ENCODE assay signal across 15 cellular contexts in genomic region chr4:48133668-48134444, GRCh38. TPM values are rescaled to one million over a fixed set of nuclear protein-coding genes. Genes with fewer than 3 reads are reported as not detected.
DNase-seq lines count a peak whose midpoint lies in the region; ATAC-seq and TF ChIP-seq lines count a peak whose summit lies in the region.
"Had no signal": no experiment of that assay in that cellular context is flagged by ENCODE, and none has a peak within 500 bp of the region (broad histone marks: within the 10 kb centered on the region; RNA-seq: fewer than 3 reads in every experiment).

TXK (minus strand) TSS chr4:48134250; CDS start chr4:48134170, 80 bp downstream.

- no peak for TF ChIP-seq EP300 in gastroesophageal sphincter (IDR thresholded peaks at IDR 0.05)

- no peak for ATAC-seq in gastroesophageal sphincter

- CTCF ChIA-PET in A673 (lab: Charles Lee), result interaction anchor here (0.6 kb wide), 1 partner anchor 208 kb away, joined by 3 read pairs; no protein-coding TSS in a partner anchor

- no peaks in the 10 kb centered on the region for H3K9me3 ChIP-seq in A673 (ENCODE audit: low read depth, low read length, poor library complexity, severe bottlenecking)
- no peaks in the 10 kb centered on the region for H3K9me3 ChIP-seq in gastroesophageal sphincter
- H3K9me3 ChIP-seq: BLaER1 treated with 17β-estradiol and CSF1 and Interleukin-3, amounts not matched to agents 10 nM and 100 nM; heart right ventricle; left ventricle myocardium inferior; MG63 had no signal

- no TSS peak for BruUV-seq in A673 (replicated peaks; lab: Mats Ljungman, UMichigan)

- H3K4me1 ChIP-seq in A673 (ENCODE audit: insufficient read depth, low read length, poor library complexity, severe bottlenecking), result peaks cover 23% of the 10 kb centered on the region
- H3K4me1 ChIP-seq in gastroesophageal sphincter, result no peaks in the 10 kb centered on the region

- H3K27me3 ChIP-seq in A673 (replicated peaks; ENCODE audit: insufficient read depth, low read depth, low read length, poor library complexity), result no peaks in the 10 kb centered on the region
- no peaks in the 10 kb centered on the region for H3K27me3 ChIP-seq in gastroesophageal sphincter
- H3K27me3 ChIP-seq: BLaER1 treated with 17β-estradiol and CSF1 and Interleukin-3, amounts not matched to agents 10 nM and 100 nM; heart right ventricle; MG63 had no signal

- WGBS in gastroesophageal sphincter (ENCODE audit: low coverage in 1 of 2), 2 donors, result 85 to 100% methylated on average over 3 to 5 of the region's 5 CpGs

- H3K27ac ChIP-seq in A673 (ENCODE audit: low read depth, low read length, poor library complexity, severe bottlenecking) (no peak within 1 kb of the TSS), gastroesophageal sphincter (no peak within 1 kb of the TSS)
- H3K27ac ChIP-seq: BLaER1 treated with 17β-estradiol and CSF1 and Interleukin-3, amounts not matched to agents 10 nM and 100 nM; HL-60; left ventricle myocardium inferior had no signal

- TF ChIP-seq CTCF in A673 (conservative IDR thresholded peaks at IDR 0.05; ENCODE audit: low read depth, low read length) (no peak), fibroblast of the aortic adventitia (IDR thresholded peaks at IDR 0.05; ENCODE audit: insufficient read depth, low read length) (no peak), gastroesophageal sphincter (IDR thresholded peaks at IDR 0.05) (no peak)

- DNase-seq in A673 (ENCODE audit: low spot score) (peak; percentile 52), H4 (ENCODE audit: low spot score) (peak; percentile 26), fibroblast of the aortic adventitia (ENCODE audit: low read depth) (peak; percentile 29), NCI-H1105 treated with DMSO at 0.1 percent for 48 hours (lab: John Stamatoyannopoulos, UW) (no peak), NCI-H1930 (lab: John Stamatoyannopoulos, UW) (no peak), UCSD-AML1 (lab: John Stamatoyannopoulos, UW; ENCODE audit: unreplicated experiment) (no peak)
- peak; percentile 20 for DNase-seq in activated naive CD4-positive, alpha-beta T cell treated with anti-CD3 and anti-CD28 coated beads, Interleukin-2, amount 50 U/mL, for 16 hours
- DNase-seq: activated effector memory CD4-positive, alpha-beta T cell treated with Interleukin-2 at 50 U/mL for 16 hours; left ventricle myocardium inferior; MG63; NCI-H2227 treated with DMSO at 0.1 percent for 48 hours had no signal

- H3K36me3 ChIP-seq in A673 (ENCODE audit: insufficient read depth, low read length, poor library complexity, severe bottlenecking) (no peaks in the 10 kb centered on the region), gastroesophageal sphincter (peaks cover 0 to 37% of the 10 kb centered on the region in 2 donors)
- H3K36me3 ChIP-seq: MG63 had no signal

- intact Hi-C loops in A673 (cut with micrococcal nuclease; ENCODE audit: unreplicated experiment), result no loop called here

- H3K4me3 ChIP-seq in A673 (ENCODE audit: low read depth, low read length, poor library complexity, severe bottlenecking) (no peak within 1 kb of the TSS), fibroblast of the aortic adventitia (ENCODE audit: low read depth, low read length) (no peak within 1 kb of the TSS), gastroesophageal sphincter (no peak within 1 kb of the TSS)
- H3K4me3 ChIP-seq: BLaER1 treated with 17β-estradiol and CSF1 and Interleukin-3, amounts not matched to agents 10 nM and 100 nM; left ventricle myocardium inferior; MG63 had no signal

- POLR2A ChIA-PET in A673 (lab: Charles Lee; ENCODE audit: low non-redundant PET), result no interaction called here

- no peak for TF ChIP-seq POLR2A in gastroesophageal sphincter (IDR thresholded peaks at IDR 0.05)

RNA-seq across cellular contexts. Expression of gene TXK, which starts in this region (rescaled TPM):
- 1.4 and 2.0 TPM in 2 replicates for total RNA-seq in A673 (2021)
- 0.06 and 0.64 TPM in 2 replicates for total RNA-seq in H4 (2014; rRNA removed; shearing (Covaris generic))
- 0.25 and 0.90 TPM in 2 replicates for total RNA-seq in fibroblast of the aortic adventitia (ENCODE audit: low replicate concordance)
- total RNA-seq in gastroesophageal sphincter, result under 1 TPM in 3 of 4 donors, not detected in 1; 0.32 to 0.81 (median 0.39) TPM

Comparison
In these comparisons a context has a peak if more than half of its experiments do, and no peak if none do; other contexts are left out.
1. Peak in DNase-seq in H4; RNA of the gene not detected or under 1 TPM.
2. Peak in DNase-seq in fibroblast of the aortic adventitia; RNA of the gene not detected or under 1 TPM.
3. DNase-seq: peak in A673 (single experiment) and activated naive CD4-positive, alpha-beta T cell treated with anti-CD3 and anti-CD28 coated beads, Interleukin-2, amount 50 U/mL, for 16 hours (single experiment); none in NCI-H1105 treated with DMSO at 0.1 percent for 48 hours (single experiment), NCI-H1930 (0 of 2) and UCSD-AML1 (single experiment).